15 cellular contexts compared by ENCODE assay signal in genomic region chr6:37027036-37027720, GRCh38. TPM values are rescaled to one million over a fixed set of nuclear protein-coding genes. Genes with fewer than 3 reads are reported as not detected.
"Had no signal": no experiment of that assay in that cellular context is flagged by ENCODE, and none has a peak within 500 bp of the region (broad histone marks: within the 10 kb centered on the region; RNA-seq: fewer than 3 reads in every experiment).

No MANE protein-coding gene starts in this region.

- H3K27ac Mint-ChIP-seq: memory B cell had no signal

- ATAC-seq: activated naive CD8-positive, alpha-beta T cell treated with anti-CD3 and anti-CD28 coated beads, Interleukin-2, amount 50 U/mL, for 24 hours; heart left ventricle; T-cell had no signal

- H3K27ac ChIP-seq: cardiac muscle cell, heart left ventricle, ovary, SK-N-MC, thyroid gland had no signal

- H3K4me3 ChIP-seq: cardiac muscle cell, heart left ventricle, ovary, SK-N-MC, thyroid gland had no signal

- H3K36me3 ChIP-seq: cardiac muscle cell, ovary, thyroid gland had no signal

- DNase-seq: activated effector memory CD4-positive, alpha-beta T cell treated with anti-CD3 and anti-CD28 coated beads, Interleukin-2, amount 50 U/mL, for 16 hours; activated naive CD8-positive, alpha-beta T cell treated with anti-CD3 and anti-CD28 coated beads, Interleukin-2, amount 50 U/mL, for 24 hours; activated T-cell treated with anti-CD3 and anti-CD28 coated beads for 4 hours; effector CD4-positive, alpha-beta T cell; heart left ventricle; stimulated activated CD4-positive, alpha-beta T cell treated with anti-CD3 and anti-CD28 coated beads, Interleukin-4, amount 100 ng/mL, for 24 hours; T-cell; thyroid gland had no signal

- H3K36me3 Mint-ChIP-seq: T-cell had no signal

- H3K9me3 ChIP-seq: ovary, thyroid gland had no signal

- H3K27me3 Mint-ChIP-seq: activated naive CD8-positive, alpha-beta T cell treated with anti-CD3 and anti-CD28 coated beads, Interleukin-2, amount 50 U/mL, for 24 hours; memory B cell; T-cell had no signal

- H3K4me1 ChIP-seq: thyroid gland had no signal

- H3K27me3 ChIP-seq: cardiac muscle cell, heart left ventricle, ovary, thyroid gland had no signal

- H3K4me3 Mint-ChIP-seq: activated naive CD8-positive, alpha-beta T cell treated with anti-CD3 and anti-CD28 coated beads, Interleukin-2, amount 50 U/mL, for 24 hours; memory B cell; T-cell had no signal

RNA-seq across cellular contexts. Expression of gene FGD2, which starts 21.7 kb away (rescaled TPM):
- total RNA-seq: astrocyte, cardiac muscle cell, fibroblast of lung had no signal
- polyA plus RNA-seq: fibroblast of lung, neural cell had no signal
